Comparison of ENCODE assay signal across 1 cellular context in the genomic region with DNA sequence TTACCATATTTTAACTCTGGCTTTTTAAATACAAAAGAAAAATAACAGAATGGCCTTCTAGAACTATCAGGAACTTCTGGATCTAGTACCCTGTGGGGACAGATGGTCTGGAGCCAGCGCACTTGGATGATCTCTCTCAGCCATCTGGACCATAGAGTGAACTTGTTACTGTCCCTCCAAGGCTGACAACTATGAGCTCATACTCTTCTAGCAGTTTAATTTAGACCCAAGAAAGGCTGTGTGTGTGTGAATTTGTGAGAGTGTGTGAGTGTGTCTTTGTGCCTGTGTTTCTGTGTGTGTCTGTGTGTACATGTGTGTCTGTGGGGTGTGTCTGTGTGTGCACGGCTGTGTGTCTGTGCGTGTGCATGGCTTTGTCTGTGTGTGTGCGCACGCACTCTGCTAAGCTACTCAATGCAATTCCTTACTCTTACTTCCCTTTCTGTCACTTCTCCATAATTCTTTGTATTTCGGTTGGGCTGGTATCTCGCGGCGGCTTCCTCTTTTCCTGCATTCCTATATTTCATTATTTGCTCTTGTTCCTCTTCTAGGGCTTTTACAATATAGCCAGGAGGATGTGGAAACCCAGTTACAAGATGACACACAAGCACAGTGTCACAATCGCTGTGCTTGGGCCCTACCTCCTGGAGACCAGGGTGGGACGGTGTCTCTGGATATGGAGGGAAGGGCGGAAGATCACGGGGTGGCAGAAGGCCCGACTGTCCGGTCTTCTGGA.
TF ChIP-seq lines count a peak whose summit lies in the region.

No MANE protein-coding gene starts in this region.

TF ChIP-seq in K562, 482 proteins besides CTCF, POLR2A, EP300 and RAD21 (continued from another document and continues in another):
- TF ChIP-seq, protein P1, sequence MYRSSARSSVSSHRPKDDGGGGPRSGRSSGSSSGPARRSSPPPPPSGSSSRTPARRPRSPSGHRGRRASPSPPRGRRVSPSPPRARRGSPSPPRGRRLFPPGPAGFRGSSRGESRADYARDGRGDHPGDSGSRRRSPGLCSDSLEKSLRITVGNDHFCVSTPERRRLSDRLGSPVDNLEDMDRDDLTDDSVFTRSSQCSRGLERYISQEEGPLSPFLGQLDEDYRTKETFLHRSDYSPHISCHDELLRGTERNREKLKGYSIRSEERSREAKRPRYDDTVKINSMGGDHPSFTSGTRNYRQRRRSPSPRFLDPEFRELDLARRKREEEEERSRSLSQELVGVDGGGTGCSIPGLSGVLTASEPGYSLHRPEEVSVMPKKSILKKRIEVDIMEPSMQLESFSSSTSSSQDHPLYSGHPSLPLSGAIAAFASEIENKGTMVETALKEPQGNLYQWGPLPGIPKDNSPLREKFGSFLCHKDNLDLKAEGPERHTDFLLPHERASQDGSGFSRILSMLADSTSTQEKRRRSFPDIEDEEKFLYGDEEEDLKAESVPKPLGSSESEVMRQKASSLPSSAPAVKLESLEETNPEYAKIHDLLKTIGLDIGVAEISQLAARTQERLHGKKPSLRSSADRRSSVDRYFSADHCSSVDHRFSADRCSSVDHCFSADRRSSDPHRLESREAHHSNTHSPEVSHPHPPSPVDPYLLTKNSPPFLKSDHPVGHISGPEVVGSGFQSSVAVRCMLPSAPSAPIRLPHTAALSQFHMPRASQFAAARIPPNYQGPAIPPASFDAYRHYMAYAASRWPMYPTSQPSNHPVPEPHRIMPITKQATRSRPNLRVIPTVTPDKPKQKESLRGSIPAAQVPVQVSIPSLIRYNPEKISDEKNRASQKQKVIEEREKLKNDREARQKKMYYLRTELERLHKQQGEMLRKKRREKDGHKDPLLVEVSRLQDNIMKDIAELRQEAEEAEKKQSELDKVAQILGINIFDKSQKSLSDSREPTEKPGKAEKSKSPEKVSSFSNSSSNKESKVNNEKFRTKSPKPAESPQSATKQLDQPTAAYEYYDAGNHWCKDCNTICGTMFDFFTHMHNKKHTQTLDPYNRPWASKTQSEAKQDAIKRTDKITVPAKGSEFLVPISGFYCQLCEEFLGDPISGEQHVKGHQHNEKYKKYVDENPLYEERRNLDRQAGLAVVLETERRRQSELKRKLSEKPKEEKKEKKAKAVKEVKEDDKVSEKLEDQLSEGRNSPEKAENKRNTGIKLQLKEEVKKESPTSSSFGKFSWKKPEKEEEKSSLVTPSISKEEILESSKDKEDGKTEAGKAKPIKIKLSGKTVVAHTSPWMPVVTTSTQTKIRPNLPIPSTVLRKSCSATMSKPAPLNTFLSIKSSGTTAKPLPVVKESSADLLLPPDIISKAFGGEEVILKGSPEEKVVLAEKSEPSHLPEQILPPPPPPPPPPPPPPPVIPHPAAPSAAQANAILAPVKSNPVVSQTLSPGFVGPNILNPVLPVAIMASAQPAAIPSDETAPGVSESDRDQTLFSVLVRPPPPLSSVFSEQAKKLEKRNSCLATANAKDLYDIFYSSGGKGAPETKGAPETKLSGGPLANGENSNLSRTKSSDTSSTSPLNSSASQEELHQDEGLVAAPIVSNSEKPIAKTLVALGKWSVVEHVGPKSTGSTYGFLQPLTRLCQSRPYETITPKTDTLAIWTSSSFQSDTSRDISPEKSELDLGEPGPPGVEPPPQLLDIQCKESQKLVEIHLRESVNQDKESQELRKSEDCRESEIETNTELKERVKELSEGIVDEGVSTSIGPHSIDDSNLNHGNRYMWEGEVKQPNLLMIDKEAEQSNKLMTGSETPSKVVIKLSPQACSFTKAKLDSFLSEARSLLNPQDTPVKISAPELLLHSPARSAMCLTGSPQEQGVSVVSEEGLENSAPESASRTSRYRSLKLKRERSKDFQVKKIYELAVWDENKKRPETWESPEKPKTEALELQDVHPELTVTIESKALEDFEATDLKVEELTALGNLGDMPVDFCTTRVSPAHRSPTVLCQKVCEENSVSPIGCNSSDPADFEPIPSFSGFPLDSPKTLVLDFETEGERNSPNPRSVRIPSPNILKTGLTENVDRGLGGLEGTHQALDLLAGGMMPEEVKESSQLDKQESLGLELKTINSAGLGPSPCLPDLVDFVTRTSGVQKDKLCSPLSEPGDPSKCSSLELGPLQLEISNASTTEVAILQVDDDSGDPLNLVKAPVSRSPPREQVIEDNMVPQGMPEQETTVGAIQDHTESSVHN (IDR thresholded peaks at IDR 0.05; ENCODE audit: borderline replicate concordance in 1 of 2, low read depth in 1 of 2) = peak in 1 of 2 experiments; percentile 60; a peak in 2 of 4 replicates
- TF ChIP-seq CXXC5 (CRISPR knock-in tag; IDR thresholded peaks at IDR 0.05) (peak; percentile 26), ETS2 (tag; IDR thresholded peaks at IDR 0.05; ENCODE audit: borderline replicate concordance, poor library complexity, severe bottlenecking) (no peak), POLR2AphosphoS2 (IDR thresholded peaks at IDR 0.05; ENCODE audit: low read length) (no peak), KLF16 (IDR thresholded peaks at IDR 0.05) (no peak), CBFA2T3 (IDR thresholded peaks at IDR 0.05) (no peak), GTF2F1 (IDR thresholded peaks at IDR 0.05; ENCODE audit: low read depth, low read length) (no peak), HBP1 (CRISPR knock-in tag; IDR thresholded peaks at IDR 0.05) (peak; percentile 61; the same call in 1 of the 2 replicates), ADNP (tag; IDR thresholded peaks at IDR 0.05) (0 out of 2 replicates have a peak, but pooled peaks have one; percentile 17), ZNF668 (CRISPR knock-in tag; IDR thresholded peaks at IDR 0.05) (no peak), ZBTB34 (CRISPR knock-in tag; IDR thresholded peaks at IDR 0.05) (no peak), BRD9 (IDR thresholded peaks at IDR 0.05; ENCODE audit: low read depth, partially characterized antibody) (no peak), SMC3 (conservative IDR thresholded peaks at IDR 0.05; ENCODE audit: insufficient read depth, low read depth, low read length) (no peak), DDX20 (tag; IDR thresholded peaks at IDR 0.05; ENCODE audit: low read depth) (no peak), POU5F1 (IDR thresholded peaks at IDR 0.05; ENCODE audit: borderline replicate concordance, low read depth, low read length, partially characterized antibody) (no peak), SMAD1 (IDR thresholded peaks at IDR 0.05; ENCODE audit: low read depth, low read length, partially characterized antibody) (no peak), POLR2AphosphoS5 (IDR thresholded peaks at IDR 0.05; ENCODE audit: control insufficient read depth, insufficient read depth, low read depth, low read length) (0 out of 2 replicates have a peak, but pooled peaks have one; percentile 5), PRMT5 (CRISPR knock-in tag; IDR thresholded peaks at IDR 0.05) (no peak), MLX (CRISPR knock-in tag; conservative IDR thresholded peaks at IDR 0.05) (no peak), SRSF7 (optimal IDR thresholded peaks at IDR 0.05; ENCODE audit: low read depth, low read length) (no peak), ZNF253 (CRISPR knock-in tag; conservative IDR thresholded peaks at IDR 0.05) (no peak), ZNF23 (CRISPR knock-in tag; IDR thresholded peaks at IDR 0.05) (no peak), MED1 (CRISPR knock-in tag; IDR thresholded peaks at IDR 0.05; ENCODE audit: borderline replicate concordance) (no peak)
- TF ChIP-seq, protein P2, sequence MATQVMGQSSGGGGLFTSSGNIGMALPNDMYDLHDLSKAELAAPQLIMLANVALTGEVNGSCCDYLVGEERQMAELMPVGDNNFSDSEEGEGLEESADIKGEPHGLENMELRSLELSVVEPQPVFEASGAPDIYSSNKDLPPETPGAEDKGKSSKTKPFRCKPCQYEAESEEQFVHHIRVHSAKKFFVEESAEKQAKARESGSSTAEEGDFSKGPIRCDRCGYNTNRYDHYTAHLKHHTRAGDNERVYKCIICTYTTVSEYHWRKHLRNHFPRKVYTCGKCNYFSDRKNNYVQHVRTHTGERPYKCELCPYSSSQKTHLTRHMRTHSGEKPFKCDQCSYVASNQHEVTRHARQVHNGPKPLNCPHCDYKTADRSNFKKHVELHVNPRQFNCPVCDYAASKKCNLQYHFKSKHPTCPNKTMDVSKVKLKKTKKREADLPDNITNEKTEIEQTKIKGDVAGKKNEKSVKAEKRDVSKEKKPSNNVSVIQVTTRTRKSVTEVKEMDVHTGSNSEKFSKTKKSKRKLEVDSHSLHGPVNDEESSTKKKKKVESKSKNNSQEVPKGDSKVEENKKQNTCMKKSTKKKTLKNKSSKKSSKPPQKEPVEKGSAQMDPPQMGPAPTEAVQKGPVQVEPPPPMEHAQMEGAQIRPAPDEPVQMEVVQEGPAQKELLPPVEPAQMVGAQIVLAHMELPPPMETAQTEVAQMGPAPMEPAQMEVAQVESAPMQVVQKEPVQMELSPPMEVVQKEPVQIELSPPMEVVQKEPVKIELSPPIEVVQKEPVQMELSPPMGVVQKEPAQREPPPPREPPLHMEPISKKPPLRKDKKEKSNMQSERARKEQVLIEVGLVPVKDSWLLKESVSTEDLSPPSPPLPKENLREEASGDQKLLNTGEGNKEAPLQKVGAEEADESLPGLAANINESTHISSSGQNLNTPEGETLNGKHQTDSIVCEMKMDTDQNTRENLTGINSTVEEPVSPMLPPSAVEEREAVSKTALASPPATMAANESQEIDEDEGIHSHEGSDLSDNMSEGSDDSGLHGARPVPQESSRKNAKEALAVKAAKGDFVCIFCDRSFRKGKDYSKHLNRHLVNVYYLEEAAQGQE (CRISPR knock-in tag; IDR thresholded peaks at IDR 0.05; ENCODE audit: low read depth) = no peak
- TF ChIP-seq, protein P3, sequence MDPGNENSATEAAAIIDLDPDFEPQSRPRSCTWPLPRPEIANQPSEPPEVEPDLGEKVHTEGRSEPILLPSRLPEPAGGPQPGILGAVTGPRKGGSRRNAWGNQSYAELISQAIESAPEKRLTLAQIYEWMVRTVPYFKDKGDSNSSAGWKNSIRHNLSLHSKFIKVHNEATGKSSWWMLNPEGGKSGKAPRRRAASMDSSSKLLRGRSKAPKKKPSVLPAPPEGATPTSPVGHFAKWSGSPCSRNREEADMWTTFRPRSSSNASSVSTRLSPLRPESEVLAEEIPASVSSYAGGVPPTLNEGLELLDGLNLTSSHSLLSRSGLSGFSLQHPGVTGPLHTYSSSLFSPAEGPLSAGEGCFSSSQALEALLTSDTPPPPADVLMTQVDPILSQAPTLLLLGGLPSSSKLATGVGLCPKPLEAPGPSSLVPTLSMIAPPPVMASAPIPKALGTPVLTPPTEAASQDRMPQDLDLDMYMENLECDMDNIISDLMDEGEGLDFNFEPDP (CRISPR knock-in tag; IDR thresholded peaks at IDR 0.05) = no peak
- TF ChIP-seq, protein P4, sequence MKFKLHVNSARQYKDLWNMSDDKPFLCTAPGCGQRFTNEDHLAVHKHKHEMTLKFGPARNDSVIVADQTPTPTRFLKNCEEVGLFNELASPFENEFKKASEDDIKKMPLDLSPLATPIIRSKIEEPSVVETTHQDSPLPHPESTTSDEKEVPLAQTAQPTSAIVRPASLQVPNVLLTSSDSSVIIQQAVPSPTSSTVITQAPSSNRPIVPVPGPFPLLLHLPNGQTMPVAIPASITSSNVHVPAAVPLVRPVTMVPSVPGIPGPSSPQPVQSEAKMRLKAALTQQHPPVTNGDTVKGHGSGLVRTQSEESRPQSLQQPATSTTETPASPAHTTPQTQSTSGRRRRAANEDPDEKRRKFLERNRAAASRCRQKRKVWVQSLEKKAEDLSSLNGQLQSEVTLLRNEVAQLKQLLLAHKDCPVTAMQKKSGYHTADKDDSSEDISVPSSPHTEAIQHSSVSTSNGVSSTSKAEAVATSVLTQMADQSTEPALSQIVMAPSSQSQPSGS (CRISPR knock-in tag; IDR thresholded peaks at IDR 0.05) = no peak
- TF ChIP-seq, protein P5, sequence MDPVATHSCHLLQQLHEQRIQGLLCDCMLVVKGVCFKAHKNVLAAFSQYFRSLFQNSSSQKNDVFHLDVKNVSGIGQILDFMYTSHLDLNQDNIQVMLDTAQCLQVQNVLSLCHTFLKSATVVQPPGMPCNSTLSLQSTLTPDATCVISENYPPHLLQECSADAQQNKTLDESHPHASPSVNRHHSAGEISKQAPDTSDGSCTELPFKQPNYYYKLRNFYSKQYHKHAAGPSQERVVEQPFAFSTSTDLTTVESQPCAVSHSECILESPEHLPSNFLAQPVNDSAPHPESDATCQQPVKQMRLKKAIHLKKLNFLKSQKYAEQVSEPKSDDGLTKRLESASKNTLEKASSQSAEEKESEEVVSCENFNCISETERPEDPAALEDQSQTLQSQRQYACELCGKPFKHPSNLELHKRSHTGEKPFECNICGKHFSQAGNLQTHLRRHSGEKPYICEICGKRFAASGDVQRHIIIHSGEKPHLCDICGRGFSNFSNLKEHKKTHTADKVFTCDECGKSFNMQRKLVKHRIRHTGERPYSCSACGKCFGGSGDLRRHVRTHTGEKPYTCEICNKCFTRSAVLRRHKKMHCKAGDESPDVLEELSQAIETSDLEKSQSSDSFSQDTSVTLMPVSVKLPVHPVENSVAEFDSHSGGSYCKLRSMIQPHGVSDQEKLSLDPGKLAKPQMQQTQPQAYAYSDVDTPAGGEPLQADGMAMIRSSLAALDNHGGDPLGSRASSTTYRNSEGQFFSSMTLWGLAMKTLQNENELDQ (CRISPR knock-in tag; IDR thresholded peaks at IDR 0.05; ENCODE audit: borderline replicate concordance) = no peak
- TF ChIP-seq, protein P6, sequence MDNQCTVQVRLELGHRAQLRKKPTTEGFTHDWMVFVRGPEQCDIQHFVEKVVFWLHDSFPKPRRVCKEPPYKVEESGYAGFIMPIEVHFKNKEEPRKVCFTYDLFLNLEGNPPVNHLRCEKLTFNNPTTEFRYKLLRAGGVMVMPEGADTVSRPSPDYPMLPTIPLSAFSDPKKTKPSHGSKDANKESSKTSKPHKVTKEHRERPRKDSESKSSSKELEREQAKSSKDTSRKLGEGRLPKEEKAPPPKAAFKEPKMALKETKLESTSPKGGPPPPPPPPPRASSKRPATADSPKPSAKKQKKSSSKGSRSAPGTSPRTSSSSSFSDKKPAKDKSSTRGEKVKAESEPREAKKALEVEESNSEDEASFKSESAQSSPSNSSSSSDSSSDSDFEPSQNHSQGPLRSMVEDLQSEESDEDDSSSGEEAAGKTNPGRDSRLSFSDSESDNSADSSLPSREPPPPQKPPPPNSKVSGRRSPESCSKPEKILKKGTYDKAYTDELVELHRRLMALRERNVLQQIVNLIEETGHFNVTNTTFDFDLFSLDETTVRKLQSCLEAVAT (IDR thresholded peaks at IDR 0.05) = peak; percentile 78 to 85
